ENCODE assay signal across 8 cellular contexts in the genomic region with DNA sequence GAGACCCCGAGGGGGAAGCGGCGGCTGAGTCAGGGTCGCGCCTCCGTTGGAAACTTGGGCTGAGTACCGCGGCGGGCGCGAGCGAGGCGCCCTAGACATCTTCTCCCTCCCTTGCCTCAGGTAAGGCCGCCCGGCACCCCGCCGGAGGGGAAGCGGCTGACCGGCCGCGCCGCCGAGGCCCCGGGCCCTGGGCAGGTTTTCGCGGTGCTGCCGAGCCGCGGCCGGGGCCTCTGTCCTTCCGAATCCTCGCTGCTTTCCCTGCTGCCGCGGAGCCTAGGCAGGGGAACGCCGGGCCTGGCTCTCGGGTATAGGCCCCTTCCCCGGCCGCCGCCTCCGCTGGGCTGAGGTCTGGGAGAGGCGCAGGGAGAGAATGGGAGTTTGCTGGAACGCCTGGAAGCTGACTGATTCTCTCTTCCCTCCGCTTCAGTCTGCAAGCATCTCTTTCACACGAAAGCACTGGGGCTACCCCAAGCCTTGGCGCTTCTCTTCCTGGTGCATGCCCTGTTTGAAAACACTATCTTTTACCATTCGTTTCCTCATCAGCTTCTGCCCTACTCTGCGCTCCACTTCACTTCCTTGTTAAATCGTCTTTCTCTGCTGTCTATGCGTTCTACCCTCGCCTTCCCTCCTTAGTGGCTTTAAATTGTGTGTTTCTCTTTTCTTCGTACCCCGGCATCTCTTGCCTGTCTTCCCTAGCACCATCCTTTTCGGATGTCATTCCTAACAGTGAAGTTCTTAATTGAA. TPM values are rescaled to one million over a fixed set of nuclear protein-coding genes. Genes with fewer than 3 reads are reported as not detected.
DNase-seq lines count a peak whose midpoint lies in the region; ATAC-seq, FAIRE-seq and TF ChIP-seq lines count a peak whose summit lies in the region.

No MANE protein-coding gene starts in this region.

- POLR2A ChIA-PET in Caco-2 (lab: Charles Lee), result interaction anchor here (1.1 to 2.0 kb wide), 2 partner anchors 122 to 192 kb away, joined by 3 to 9 read pairs; partner anchors contain the start of genes CAMKMT and PREPL

- peak overlapping the region; percentile 38; the same call in 1 of the 2 replicates for H2AFZ ChIP-seq in KMS-11 (ENCODE audit: low read depth)
- peak overlapping the region; percentile 95 for H2AFZ ChIP-seq in mammary epithelial cell (ENCODE audit: low read depth, low read length)

- dilution Hi-C loops in mammary epithelial cell (cut with HindIII; ENCODE audit: low sequenced_read_pairs), result no loop called here

- DNase-seq in Caco-2, result peak; percentile 47 to 62
- peak; percentile 19 for DNase-seq in T-helper 22 cell (ENCODE audit: low read depth)
- DNase-seq in mammary epithelial cell, result peak; percentile 54
- DNase-seq in iPS-NIHi7 (ENCODE audit: extremely low spot score), result peak; percentile 13
- DNase-seq in small intestine, result peak; percentile 77
- no peak for DNase-seq in NCI-H446 (lab: John Stamatoyannopoulos, UW)

- H3K9me3 ChIP-seq in Caco-2 (no peaks in the 10 kb centered on the region), mammary epithelial cell (replicated peaks; ENCODE audit: insufficient read depth, low read length) (no peaks in the 10 kb centered on the region), small intestine (ENCODE audit: control insufficient read depth, low read depth) (no peaks in the 10 kb centered on the region)

- H4K20me1 ChIP-seq in KMS-11 (ENCODE audit: insufficient read depth) (peaks cover 13% of the 10 kb centered on the region; the same call in 1 of the 2 replicates), mammary epithelial cell (ENCODE audit: insufficient read depth, low read length) (no peaks in the 10 kb centered on the region)

- 3% methylated on average over 40 of the region's 54 CpGs for WGBS in mammary epithelial cell (ENCODE audit: low coverage, missing lambda C conversion rate)
- WGBS in small intestine, 3 donors, result 0% methylated on average over 30 to 54 of the region's 54 CpGs

- peak; percentile 2 for ATAC-seq in GM21367 (IDR thresholded peaks at IDR 0.05; ENCODE audit: unreplicated experiment)

- no peaks in the 10 kb centered on the region for H3K9me3 Mint-ChIP-seq in Caco-2 (ENCODE audit: unreplicated experiment)

- BruUV-seq in Caco-2 (replicated peaks; lab: Mats Ljungman, UMichigan), result no TSS peak
- no TSS peak for BruUV-seq in mammary epithelial cell (replicated peaks; lab: Mats Ljungman, UMichigan)

- H3K27ac ChIP-seq in KMS-11, result peak overlapping the region; percentile 42
- peak overlapping the region; percentile 68 for H3K27ac ChIP-seq in mammary epithelial cell (ENCODE audit: insufficient read depth, low read depth, low read length)
- H3K27ac ChIP-seq in small intestine (ENCODE audit: low read depth in 1 of 2, low read length in 1 of 2), result peak overlapping the region; percentile 94 to 98

- no peaks in the 10 kb centered on the region for H3K27me3 ChIP-seq in Caco-2 (replicated peaks; ENCODE audit: control insufficient read depth, insufficient read depth, low read length)
- H3K27me3 ChIP-seq in KMS-11 (ENCODE audit: insufficient read depth, low read depth), result no peaks in the 10 kb centered on the region
- H3K27me3 ChIP-seq in mammary epithelial cell (ENCODE audit: insufficient read depth, low read length), result no peaks in the 10 kb centered on the region
- H3K27me3 ChIP-seq in small intestine (ENCODE audit: control insufficient read depth in 2 of 2, insufficient read depth in 2 of 2, low read length in 2 of 2), result no peaks in the 10 kb centered on the region

- intact Hi-C loops in Caco-2 (cut with micrococcal nuclease; ENCODE audit: unreplicated experiment), result loop anchor here (2.0 to 5.0 kb wide), 5 partner anchors 42 to 172 kb away; partner anchors contain the start of gene LRPPRC
- intact Hi-C loops in mammary epithelial cell (cut with micrococcal nuclease), result loop anchor here (2.0 to 5.0 kb wide), 3 partner anchors 49 to 191 kb away; partner anchors contain the start of genes CAMKMT and PREPL

- FAIRE-seq in small intestine (lab: Jason Lieb, UNC), result no peak

- H3K4me2 ChIP-seq in KMS-11, result peak overlapping the region; percentile 78
- H3K4me2 ChIP-seq in mammary epithelial cell (ENCODE audit: insufficient read depth, low read depth, low read length), result peak overlapping the region; percentile 83

- H3K36me3 ChIP-seq in Caco-2 (ENCODE audit: control insufficient read depth, insufficient read depth, low read length), result no peaks in the 10 kb centered on the region
- no peaks in the 10 kb centered on the region for H3K36me3 ChIP-seq in KMS-11 (ENCODE audit: insufficient read depth)
- H3K36me3 ChIP-seq in mammary epithelial cell (ENCODE audit: insufficient read depth, low read length), result no peaks in the 10 kb centered on the region
- H3K36me3 ChIP-seq in small intestine (ENCODE audit: control insufficient read depth in 2 of 2, insufficient read depth in 2 of 2, low read length in 2 of 2), result no peaks in the 10 kb centered on the region

- H3K9ac ChIP-seq in KMS-11 (peak overlapping the region; percentile 64), mammary epithelial cell (ENCODE audit: insufficient read depth, low read length) (peak overlapping the region; percentile 78)

- peak overlapping the region; percentile 97 for H3K4me3 Mint-ChIP-seq in Caco-2 (ENCODE audit: unreplicated experiment)

- no peaks in the 10 kb centered on the region for H3K27me3 Mint-ChIP-seq in Caco-2 (ENCODE audit: insufficient read depth, unreplicated experiment)

- TF ChIP-seq CTCF in Caco-2 (IDR thresholded peaks at IDR 0.05; ENCODE audit: insufficient read depth in 1 of 2, low read depth in 1 of 2, low read length in 1 of 2, severe bottlenecking in 1 of 2, unreplicated experiment in 1 of 2) (no peak), KMS-11 (conservative IDR thresholded peaks at IDR 0.05; ENCODE audit: low read depth, low read length) (no peak), mammary epithelial cell (conservative IDR thresholded peaks at IDR 0.05 in 1 of 2, IDR thresholded peaks at IDR 0.05 in 1 of 2; ENCODE audit: extremely low read depth in 1 of 2, insufficient read depth in 1 of 2, low read depth in 1 of 2, low read length in 2 of 2) (no peak)

- peaks cover 52% of the 10 kb centered on the region for H3K79me2 ChIP-seq in KMS-11 (ENCODE audit: insufficient read depth, low read depth)
- H3K79me2 ChIP-seq in mammary epithelial cell (ENCODE audit: insufficient read depth, low read length), result peaks cover 53% of the 10 kb centered on the region

- H3K4me3 ChIP-seq in Caco-2 (ENCODE audit: low read depth, low read length) (peak overlapping the region; percentile 98), KMS-11 (IDR thresholded peaks at IDR 0.05; ENCODE audit: insufficient read depth, low read depth, low read length) (peak overlapping the region; percentile 92), mammary epithelial cell (replicated peaks in 1 of 3; ENCODE audit: insufficient read depth in 1 of 3, low read depth in 2 of 3, low read length in 3 of 3) (peak overlapping the region; percentile 81 to 89 (median 86)), small intestine (ENCODE audit: low read depth in 1 of 2, low read length in 2 of 2) (peak overlapping the region; percentile 93 to 98)

- H3K4me1 ChIP-seq in Caco-2 (peaks cover 9% of the 10 kb centered on the region), KMS-11 (ENCODE audit: low read depth, poor library complexity, severe bottlenecking) (peaks cover 31% of the 10 kb centered on the region), mammary epithelial cell (ENCODE audit: insufficient read depth, low read length) (peaks cover 10% of the 10 kb centered on the region), small intestine (ENCODE audit: control insufficient read depth in 2 of 2, insufficient read depth in 1 of 2, low read depth in 1 of 2, low read length in 1 of 2) (no peaks in the 10 kb centered on the region)

- in situ Hi-C loops in mammary epithelial cell (cut with MboI; ENCODE audit: low sequenced_read_pairs in 2 of 2), result no loop called here

- H3K4me1 Mint-ChIP-seq in Caco-2 (ENCODE audit: low read depth, unreplicated experiment), result peaks cover 29% of the 10 kb centered on the region

- H3K27ac Mint-ChIP-seq in Caco-2 (ENCODE audit: unreplicated experiment), result peak overlapping the region; percentile 98

- CTCF ChIA-PET in Caco-2 (lab: Charles Lee), result interaction anchor here (1.4 to 2.1 kb wide), 4 partner anchors 81 to 125 kb away, joined by 4 to 7 read pairs (median 6); no protein-coding TSS in a partner anchor
- CTCF ChIA-PET in mammary epithelial cell (lab: Charles Lee; ENCODE audit: low non-redundant PET), result no interaction called here

- peaks cover 37% of the 10 kb centered on the region for H3K36me3 Mint-ChIP-seq in Caco-2 (ENCODE audit: insufficient read depth, unreplicated experiment)

RNA-seq across cellular contexts. Expression of gene PPM1B, which starts 0.7 kb away (rescaled TPM):
- total RNA-seq in Caco-2 (2022) (82.9 and 85.4 TPM in 2 replicates), mammary epithelial cell (10 to 100 TPM; 19.0 to 34.0 TPM)
- polyA plus RNA-seq in mammary epithelial cell (9.7 TPM), small intestine (10 to 100 TPM; 24.3 to 29.7 (median 27.1) TPM)
- polyA minus RNA-seq in mammary epithelial cell, result 31.6 TPM

Comparison
In these comparisons a context has a peak if more than half of its experiments do, and no peak if none do; other contexts are left out.
1. DNase-seq: peak in Caco-2 (2 of 2), T-helper 22 cell (single experiment), mammary epithelial cell (single experiment), iPS-NIHi7 (single experiment) and small intestine (single experiment); none in NCI-H446 (0 of 2).
2. H3K27ac ChIP-seq: peak in every context shown above with its lines; median percentile 96 in small intestine; 68 in mammary epithelial cell; 42 in KMS-11.
3. Peak in every context shown above with its lines, with median percentiles within 50 percentile points of each other: H3K4me3 ChIP-seq.